ENCODE assay signal across 12 cellular contexts in genomic region chr21:28632718-28633408, GRCh38.
DNase-seq lines count a peak whose midpoint lies in the region; ATAC-seq lines count a peak whose summit lies in the region.
"Had no signal": no experiment of that assay in that cellular context is flagged by ENCODE, and none has a peak within 500 bp of the region (broad histone marks: within the 10 kb centered on the region; RNA-seq: fewer than 3 reads in every experiment).

No MANE protein-coding gene starts in this region.

- 20% methylated on average over 3 of the region's 3 CpGs for WGBS in mesenchymal stem cell

- no peak overlapping the region for H2BK12ac ChIP-seq in mesenchymal stem cell (ENCODE audit: low read length in 2 of 2)

- H3K27me3 Mint-ChIP-seq in activated T-cell treated with anti-CD3 and anti-CD28 coated beads, Interleukin-2, amount 50 U/mL, for 72 hours (ENCODE audit: low read depth), result no peaks in the 10 kb centered on the region
- no peaks in the 10 kb centered on the region for H3K27me3 Mint-ChIP-seq in activated T-cell treated with anti-CD3 and anti-CD28 coated beads, Interleukin-2, amount 50 U/mL, for 24 hours
- H3K27me3 Mint-ChIP-seq in naive thymus-derived CD4-positive, alpha-beta T cell, result no peaks in the 10 kb centered on the region
- no peaks in the 10 kb centered on the region for H3K27me3 Mint-ChIP-seq in activated naive CD4-positive, alpha-beta T cell treated with anti-CD3 and anti-CD28 coated beads for 36 hours (ENCODE audit: low read depth)
- H3K27me3 Mint-ChIP-seq: activated naive CD8-positive, alpha-beta T cell treated with anti-CD3 and anti-CD28 coated beads, Interleukin-2, amount 50 U/mL, for 24 hours had no signal

- H4K8ac ChIP-seq in mesenchymal stem cell (ENCODE audit: low read length), result no peak overlapping the region

- H3K36me3 Mint-ChIP-seq in activated T-cell treated with anti-CD3 and anti-CD28 coated beads, Interleukin-2, amount 50 U/mL, for 72 hours (ENCODE audit: insufficient read depth in 2 of 2), result no peaks in the 10 kb centered on the region
- no peaks in the 10 kb centered on the region for H3K36me3 Mint-ChIP-seq in activated T-cell treated with anti-CD3 and anti-CD28 coated beads, Interleukin-2, amount 50 U/mL, for 24 hours (ENCODE audit: low read depth)
- peaks cover under 1 to 9% (median 4%) of the 10 kb centered on the region in 5 donors for H3K36me3 Mint-ChIP-seq in naive thymus-derived CD4-positive, alpha-beta T cell
- no peaks in the 10 kb centered on the region for H3K36me3 Mint-ChIP-seq in activated naive CD4-positive, alpha-beta T cell treated with anti-CD3 and anti-CD28 coated beads for 36 hours (ENCODE audit: low read depth)
- H3K36me3 Mint-ChIP-seq: WTC11 had no signal

- H4K91ac ChIP-seq in mesenchymal stem cell (ENCODE audit: low read length), result no peak overlapping the region

- no peak overlapping the region for H3K4ac ChIP-seq in mesenchymal stem cell (ENCODE audit: low read depth in 1 of 2, low read length in 2 of 2)

- DNase-seq in activated T-cell treated with anti-CD3 and anti-CD28 coated beads, Interleukin-2, amount 50 U/mL, for 72 hours, result no peak
- no peak for DNase-seq in activated T-cell treated with anti-CD3 and anti-CD28 coated beads, Interleukin-2, amount 50 U/mL, for 24 hours
- DNase-seq in epithelial cell of prostate (ENCODE audit: low read depth, low spot score) (peak; percentile 99), mesenchymal stem cell (peak; percentile 60), NCI-H748 (lab: John Stamatoyannopoulos, UW; ENCODE audit: unreplicated experiment) (no peak)
- DNase-seq in naive thymus-derived CD4-positive, alpha-beta T cell, result no peak
- DNase-seq in activated naive CD4-positive, alpha-beta T cell treated with anti-CD3 and anti-CD28 coated beads for 36 hours, result no peak
- DNase-seq: activated naive CD8-positive, alpha-beta T cell treated with anti-CD3 and anti-CD28 coated beads, Interleukin-2, amount 50 U/mL, for 24 hours; GOT3; NCI-H524 had no signal

- peak overlapping the region in 1 of 2 experiments; percentile 14 for H3K18ac ChIP-seq in mesenchymal stem cell (ENCODE audit: low read depth in 1 of 2, low read length in 2 of 2)

- intact Hi-C loops in naive thymus-derived CD4-positive, alpha-beta T cell (cut with micrococcal nuclease), result no loop called here
- intact Hi-C loops in activated naive CD4-positive, alpha-beta T cell treated with anti-CD3 and anti-CD28 coated beads for 36 hours (cut with micrococcal nuclease), result no loop called here

- no peak overlapping the region for H3K23ac ChIP-seq in mesenchymal stem cell (ENCODE audit: low read length in 2 of 2)

- H3K4me2 ChIP-seq in mesenchymal stem cell (ENCODE audit: low read length, poor library complexity, severe bottlenecking), result no peak overlapping the region

- peak overlapping the region in 1 of 2 donors; percentile 6 for H3K4me3 Mint-ChIP-seq in activated T-cell treated with anti-CD3 and anti-CD28 coated beads, Interleukin-2, amount 50 U/mL, for 72 hours
- H3K4me3 Mint-ChIP-seq in activated T-cell treated with anti-CD3 and anti-CD28 coated beads, Interleukin-2, amount 50 U/mL, for 24 hours, result no peak overlapping the region
- no peak overlapping the region for H3K4me3 Mint-ChIP-seq in naive thymus-derived CD4-positive, alpha-beta T cell
- no peak overlapping the region for H3K4me3 Mint-ChIP-seq in activated naive CD4-positive, alpha-beta T cell treated with anti-CD3 and anti-CD28 coated beads for 36 hours
- H3K4me3 Mint-ChIP-seq: activated naive CD8-positive, alpha-beta T cell treated with anti-CD3 and anti-CD28 coated beads, Interleukin-2, amount 50 U/mL, for 24 hours; WTC11 had no signal

- H2AFZ ChIP-seq in mesenchymal stem cell (ENCODE audit: low read depth, low read length), result no peak overlapping the region

- peak overlapping the region; percentile 81 for H3K9ac ChIP-seq in mesenchymal stem cell (ENCODE audit: low read length)

- no peak overlapping the region for H3K14ac ChIP-seq in mesenchymal stem cell (ENCODE audit: low read length in 2 of 2)

- H3K27ac ChIP-seq in epithelial cell of prostate (peak overlapping the region; percentile 99), mesenchymal stem cell (ENCODE audit: low read length, poor library complexity, severe bottlenecking) (peak overlapping the region; percentile 17)
- no peak overlapping the region for H3K27ac ChIP-seq in naive thymus-derived CD4-positive, alpha-beta T cell (ENCODE audit: low read depth, low read length)

- H3K27ac Mint-ChIP-seq in activated T-cell treated with anti-CD3 and anti-CD28 coated beads, Interleukin-2, amount 50 U/mL, for 72 hours, result peak overlapping the region; percentile 1
- H3K27ac Mint-ChIP-seq in activated T-cell treated with anti-CD3 and anti-CD28 coated beads, Interleukin-2, amount 50 U/mL, for 24 hours, result no peak overlapping the region
- H3K27ac Mint-ChIP-seq in naive thymus-derived CD4-positive, alpha-beta T cell, result peak overlapping the region in 1 of 9 donors; percentile 22
- H3K27ac Mint-ChIP-seq in activated naive CD4-positive, alpha-beta T cell treated with anti-CD3 and anti-CD28 coated beads for 36 hours, result no peak overlapping the region
- H3K27ac Mint-ChIP-seq: activated naive CD8-positive, alpha-beta T cell treated with anti-CD3 and anti-CD28 coated beads, Interleukin-2, amount 50 U/mL, for 24 hours; WTC11 had no signal

- peaks cover 20% of the 10 kb centered on the region for H3K4me1 Mint-ChIP-seq in activated T-cell treated with anti-CD3 and anti-CD28 coated beads, Interleukin-2, amount 50 U/mL, for 72 hours (ENCODE audit: low read depth)
- H3K4me1 Mint-ChIP-seq in activated T-cell treated with anti-CD3 and anti-CD28 coated beads, Interleukin-2, amount 50 U/mL, for 24 hours (ENCODE audit: low read depth), result peaks cover 37% of the 10 kb centered on the region
- peaks cover 0 to 14% (median 2%) of the 10 kb centered on the region in 7 donors for H3K4me1 Mint-ChIP-seq in naive thymus-derived CD4-positive, alpha-beta T cell
- peaks cover 22% of the 10 kb centered on the region for H3K4me1 Mint-ChIP-seq in activated naive CD4-positive, alpha-beta T cell treated with anti-CD3 and anti-CD28 coated beads for 36 hours (ENCODE audit: low read depth)

- H3K9me3 Mint-ChIP-seq in activated T-cell treated with anti-CD3 and anti-CD28 coated beads, Interleukin-2, amount 50 U/mL, for 72 hours, result no peaks in the 10 kb centered on the region
- no peaks in the 10 kb centered on the region for H3K9me3 Mint-ChIP-seq in activated T-cell treated with anti-CD3 and anti-CD28 coated beads, Interleukin-2, amount 50 U/mL, for 24 hours
- H3K9me3 Mint-ChIP-seq in naive thymus-derived CD4-positive, alpha-beta T cell, result no peaks in the 10 kb centered on the region
- no peaks in the 10 kb centered on the region for H3K9me3 Mint-ChIP-seq in activated naive CD4-positive, alpha-beta T cell treated with anti-CD3 and anti-CD28 coated beads for 36 hours
- H3K9me3 Mint-ChIP-seq: activated naive CD8-positive, alpha-beta T cell treated with anti-CD3 and anti-CD28 coated beads, Interleukin-2, amount 50 U/mL, for 24 hours; WTC11 had no signal

- H2BK15ac ChIP-seq in mesenchymal stem cell (ENCODE audit: low read depth, poor library complexity, severe bottlenecking), result no peak overlapping the region

- H3K27me3 ChIP-seq in mesenchymal stem cell (ENCODE audit: control insufficient read depth in 1 of 2, insufficient read depth in 1 of 2, low read length in 2 of 2), result no peaks in the 10 kb centered on the region
- no peaks in the 10 kb centered on the region for H3K27me3 ChIP-seq in naive thymus-derived CD4-positive, alpha-beta T cell (ENCODE audit: control insufficient read depth in 2 of 2, insufficient read depth in 2 of 2, low read length in 2 of 2)

- POLR2A ChIA-PET in naive thymus-derived CD4-positive, alpha-beta T cell (lab: Charles Lee), result no interaction called here

- peak overlapping the region in 1 of 2 experiments; percentile 34 for H3K4me3 ChIP-seq in mesenchymal stem cell (ENCODE audit: insufficient read depth in 1 of 2, low read depth in 1 of 2, low read length in 2 of 2)
- no peak overlapping the region for H3K4me3 ChIP-seq in naive thymus-derived CD4-positive, alpha-beta T cell (ENCODE audit: low read length)

- H2BK120ac ChIP-seq in mesenchymal stem cell (ENCODE audit: low read depth, low read length), result no peak overlapping the region

- no peaks in the 10 kb centered on the region for H3K36me3 ChIP-seq in mesenchymal stem cell (ENCODE audit: control insufficient read depth in 1 of 2, insufficient read depth in 2 of 2, low read depth in 1 of 2, low read length in 2 of 2)
- H3K36me3 ChIP-seq in naive thymus-derived CD4-positive, alpha-beta T cell (ENCODE audit: control insufficient read depth in 2 of 3, insufficient read depth in 3 of 3, low read length in 3 of 3), result no peaks in the 10 kb centered on the region

- H2AK5ac ChIP-seq in mesenchymal stem cell (ENCODE audit: low read length, severe bottlenecking), result peak overlapping the region; percentile 6

- peak in 1 of 2 donors; percentile 26 for ATAC-seq in activated T-cell treated with anti-CD3 and anti-CD28 coated beads, Interleukin-2, amount 50 U/mL, for 72 hours (replicated peaks in 1 of 2)
- no peak for ATAC-seq in GM18858 (IDR thresholded peaks at IDR 0.05; ENCODE audit: unreplicated experiment)
- no peak for ATAC-seq in naive thymus-derived CD4-positive, alpha-beta T cell
- ATAC-seq: activated naive CD8-positive, alpha-beta T cell treated with anti-CD3 and anti-CD28 coated beads, Interleukin-2, amount 50 U/mL, for 24 hours; WTC11 had no signal

- no peak overlapping the region for H2BK5ac ChIP-seq in mesenchymal stem cell (ENCODE audit: low read depth, low read length, poor library complexity, severe bottlenecking)

- CTCF ChIA-PET in naive thymus-derived CD4-positive, alpha-beta T cell (lab: Charles Lee), result no interaction called here
- CTCF ChIA-PET in activated naive CD4-positive, alpha-beta T cell treated with anti-CD3 and anti-CD28 coated beads for 36 hours (lab: Charles Lee), result no interaction called here

- H3K4me1 ChIP-seq in mesenchymal stem cell (ENCODE audit: control insufficient read depth, insufficient read depth, low read depth, low read length), result peaks cover 3% of the 10 kb centered on the region
- no peaks in the 10 kb centered on the region for H3K4me1 ChIP-seq in naive thymus-derived CD4-positive, alpha-beta T cell (ENCODE audit: control insufficient read depth in 2 of 2, insufficient read depth in 2 of 2, low read length in 2 of 2)

- no peaks in the 10 kb centered on the region for H3K9me3 ChIP-seq in mesenchymal stem cell (ENCODE audit: control insufficient read depth, low read length)
- no peaks in the 10 kb centered on the region for H3K9me3 ChIP-seq in naive thymus-derived CD4-positive, alpha-beta T cell (ENCODE audit: control insufficient read depth in 2 of 3, low read length in 3 of 3)

- H3K79me1 ChIP-seq in mesenchymal stem cell (replicated peaks; ENCODE audit: low read length, poor library complexity, severe bottlenecking), result no peaks in the 10 kb centered on the region

Comparison
In these comparisons a context has a peak if more than half of its experiments do, and no peak if none do; other contexts are left out.
1. DNase-seq: peak in epithelial cell of prostate (single experiment) and mesenchymal stem cell (single experiment); none in activated T-cell treated with anti-CD3 and anti-CD28 coated beads, Interleukin-2, amount 50 U/mL, for 72 hours (0 of 2), activated T-cell treated with anti-CD3 and anti-CD28 coated beads, Interleukin-2, amount 50 U/mL, for 24 hours (single experiment), naive thymus-derived CD4-positive, alpha-beta T cell (0 of 9), activated naive CD4-positive, alpha-beta T cell treated with anti-CD3 and anti-CD28 coated beads for 36 hours (single experiment) and NCI-H748 (single experiment).